ENCODE assay signal across 20 cellular contexts in the genomic region with DNA sequence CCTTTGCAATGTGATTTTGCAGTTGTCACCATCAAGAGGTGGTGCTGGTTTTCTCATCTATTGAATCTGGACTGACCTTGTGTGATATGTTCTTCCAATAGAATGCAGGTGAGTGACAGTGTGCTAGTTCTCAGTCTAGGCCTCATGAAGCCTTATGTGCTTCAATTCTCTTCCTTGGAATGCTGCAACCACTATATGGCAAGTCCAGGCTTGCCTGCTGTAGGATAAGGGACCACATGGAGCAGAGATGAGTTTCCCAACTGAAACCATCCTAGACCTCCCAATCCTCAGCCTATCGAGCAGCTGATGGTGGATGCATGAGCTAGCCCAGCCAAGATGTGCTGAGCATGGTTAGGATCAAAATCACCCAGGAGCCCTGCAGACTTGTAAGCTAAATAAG.
"Had no signal": no experiment of that assay in that cellular context is flagged by ENCODE, and none has a peak within 500 bp of the region (broad histone marks: within the 10 kb centered on the region; RNA-seq: fewer than 3 reads in every experiment).

No MANE protein-coding gene starts in this region.

- DNase-seq: activated B cell treated with CpG ODN at 0.5 μM for 24 hours; activated CD4-positive, alpha-beta memory T cell treated with anti-CD3 and anti-CD28 coated beads, Interleukin-2, amount 10 ng/mL, durations not matched to agents 7 days and 5 days; activated CD4-positive, alpha-beta T cell treated with anti-CD3 and anti-CD28 coated beads for 4 hours; activated CD8-positive, alpha-beta memory T cell treated with anti-CD3 and anti-CD28 coated beads, Interleukin-2, amount 10 ng/mL, durations not matched to agents 7 days and 5 days; dermis blood vessel endothelial cell; effector memory CD4-positive, alpha-beta T cell; foreskin fibroblast; head of caudate nucleus; kidney glomerular epithelial cell; left ventricle myocardium inferior; naive B cell; stimulated activated CD4-positive, alpha-beta T cell treated with anti-CD3 and anti-CD28 coated beads, Interleukin-12 subunit alpha, Interleukin-12 subunit beta, amount 100 ng/mL, for 4 hours; stimulated activated CD4-positive, alpha-beta T cell treated with anti-CD3 and anti-CD28 coated beads, Interleukin-1b, Interleukin-23, amount 100 ng/mL, for 48 hours; stimulated activated CD8-positive, alpha-beta memory T cell treated with anti-CD3 and anti-CD28 coated beads, Interleukin-4, amount 100 ng/mL, for 48 hours; stimulated activated naive CD4-positive, alpha-beta T cell treated with Interleukin-2 at 50 U/mL for 16 hours; substantia nigra; uterus had no signal

- H3K27ac ChIP-seq: left ventricle myocardium inferior, prostate gland, right atrium auricular region, tibial nerve, uterus had no signal

- H3K4me3 ChIP-seq: left ventricle myocardium inferior, prostate gland, right atrium auricular region, tibial nerve, uterus had no signal

- ATAC-seq: activated CD8-positive, alpha-beta memory T cell treated with anti-CD3 and anti-CD28 coated beads, Interleukin-2, amount 10 ng/mL, durations not matched to agents 7 days and 5 days had no signal

- H3K9me3 ChIP-seq: left ventricle myocardium inferior, prostate gland, right atrium auricular region, tibial nerve, uterus had no signal

- H3K36me3 ChIP-seq: left ventricle myocardium inferior, prostate gland, right atrium auricular region, tibial nerve, uterus had no signal

- H3K4me1 ChIP-seq: left ventricle myocardium inferior, prostate gland, right atrium auricular region, tibial nerve, uterus had no signal

- H3K27me3 ChIP-seq: right atrium auricular region, tibial nerve, uterus had no signal
